Comparison of ENCODE assay signal across 1 cellular context in genomic region chr1:94567975-94568607, GRCh38. TPM values are rescaled to one million over a fixed set of nuclear protein-coding genes. Genes with fewer than 3 reads are reported as not detected.
"Had no signal": no experiment of that assay in that cellular context is flagged by ENCODE, and none has a peak within 500 bp of the region (broad histone marks: within the 10 kb centered on the region; RNA-seq: fewer than 3 reads in every experiment).

No MANE protein-coding gene starts in this region.

RNA-seq across cellular contexts. Expression of gene F3, which starts 26.5 kb away (rescaled TPM):
- total RNA-seq: natural killer cell treated with Interleukin-12 subunit alpha and Interleukin-12 subunit beta and Interleukin-15 and Interleukin-18, amount 100 ng/mL, for 72 hours had no signal
